26 cellular contexts compared by ENCODE assay signal in the genomic region with DNA sequence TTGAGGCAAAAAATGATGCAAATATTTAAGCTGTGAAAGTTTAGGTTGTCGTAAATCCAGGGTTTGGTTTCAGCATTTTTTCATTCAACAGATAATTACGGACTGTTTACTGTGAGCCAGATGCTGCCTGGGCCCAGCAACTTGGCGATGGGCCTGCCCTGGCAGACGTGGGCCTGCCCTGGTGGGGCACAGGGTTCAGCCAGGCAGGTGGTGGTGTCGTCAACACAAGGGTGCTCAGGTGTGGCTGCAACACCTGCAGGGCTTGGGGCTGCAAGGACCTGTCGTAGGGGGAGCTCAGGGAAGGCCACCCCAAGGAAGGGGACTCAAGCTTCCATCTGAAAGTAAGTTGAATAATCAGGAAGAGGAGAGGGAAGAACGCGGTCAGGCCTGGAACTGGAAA. TPM values are rescaled to one million over a fixed set of nuclear protein-coding genes. Genes with fewer than 3 reads are reported as not detected.
A peak's percentile ranks its signal among the peaks of the same experiment; 100 is the strongest.
DNase-seq lines count a peak whose midpoint lies in the region; ATAC-seq and TF ChIP-seq lines count a peak whose summit lies in the region.
"Had no signal": no experiment of that assay in that cellular context is flagged by ENCODE, and none has a peak within 500 bp of the region (broad histone marks: within the 10 kb centered on the region; RNA-seq: fewer than 3 reads in every experiment).

No MANE protein-coding gene starts in this region.

- peaks cover 63% of the 10 kb centered on the region for H3K4me1 Mint-ChIP-seq in activated T-cell treated with anti-CD3 and anti-CD28 coated beads, Interleukin-2, amount 50 U/mL, for 24 hours (ENCODE audit: low read depth)
- H3K4me1 Mint-ChIP-seq in T-helper 17 cell (peaks cover 37% of the 10 kb centered on the region), neural progenitor cell (no peaks in the 10 kb centered on the region)
- H3K4me1 Mint-ChIP-seq: mesothelial cell of epicardium, WTC11 had no signal

- TF ChIP-seq EP300 in ovary (IDR thresholded peaks at IDR 0.05): no peak

- no peaks in the 10 kb centered on the region for H3K9me3 Mint-ChIP-seq in activated T-cell treated with anti-CD3 and anti-CD28 coated beads, Interleukin-2, amount 50 U/mL, for 24 hours
- H3K9me3 Mint-ChIP-seq in neural progenitor cell: no peaks in the 10 kb centered on the region
- H3K9me3 Mint-ChIP-seq: mesothelial cell of epicardium, WTC11 had no signal

- 62 to 78% (median 67%) methylated on average over 8 of the region's 8 CpGs for WGBS in ovary, 3 donors

- H3K27me3 ChIP-seq in neural progenitor cell (no peaks in the 10 kb centered on the region), ovary (no peaks in the 10 kb centered on the region)
- H3K27me3 ChIP-seq: body of pancreas, hepatocyte had no signal

- H3K4me3 ChIP-seq in neural progenitor cell: no peak overlapping the region
- no peak overlapping the region for H3K4me3 ChIP-seq in ovary
- H3K4me3 ChIP-seq: body of pancreas, hepatocyte had no signal

- H3K27me3 Mint-ChIP-seq in activated T-cell treated with anti-CD3 and anti-CD28 coated beads, Interleukin-2, amount 50 U/mL, for 24 hours: no peaks in the 10 kb centered on the region
- no peaks in the 10 kb centered on the region for H3K27me3 Mint-ChIP-seq in T-helper 17 cell
- peaks cover 3% of the 10 kb centered on the region for H3K27me3 Mint-ChIP-seq in neural progenitor cell (ENCODE audit: insufficient read depth, low read depth)
- H3K27me3 Mint-ChIP-seq: progenitor cell of endocrine pancreas had no signal

- ATAC-seq in T-helper 17 cell: no peak
- ATAC-seq in GM18511 (IDR thresholded peaks at IDR 0.05; ENCODE audit: unreplicated experiment): no peak
- ATAC-seq: activated CD8-positive, alpha-beta T cell treated with anti-CD3 and anti-CD28 coated beads, Interleukin-2, amount 10 ng/mL, durations not matched to agents 7 days and 5 days; body of pancreas; esophagus mucosa; left ventricle myocardium superior; WTC11 had no signal

- intact Hi-C loops in ovary (cut with DNase I): no loop called here

- H3K36me3 Mint-ChIP-seq in activated T-cell treated with anti-CD3 and anti-CD28 coated beads, Interleukin-2, amount 50 U/mL, for 24 hours (ENCODE audit: low read depth): peaks cover 96% of the 10 kb centered on the region
- H3K36me3 Mint-ChIP-seq in T-helper 17 cell (ENCODE audit: low read depth): peaks cover 12% of the 10 kb centered on the region
- H3K36me3 Mint-ChIP-seq in neural progenitor cell: peaks cover 34% of the 10 kb centered on the region

- peak overlapping the region; percentile 70 for H3K27ac Mint-ChIP-seq in activated T-cell treated with anti-CD3 and anti-CD28 coated beads, Interleukin-2, amount 50 U/mL, for 24 hours
- H3K27ac Mint-ChIP-seq in T-helper 17 cell: peak overlapping the region; percentile 65
- no peak overlapping the region for H3K27ac Mint-ChIP-seq in neural progenitor cell
- H3K27ac Mint-ChIP-seq: mesothelial cell of epicardium had no signal

- H3K9ac ChIP-seq in neural progenitor cell: peak overlapping the region; percentile 1

- H3F3A ChIP-seq in neural progenitor cell (ENCODE audit: low read depth): no peaks in the 10 kb centered on the region

- H4K20me1 ChIP-seq in neural progenitor cell (ENCODE audit: low read depth): peaks cover 58% of the 10 kb centered on the region

- no peak for TF ChIP-seq POLR2A in ovary (IDR thresholded peaks at IDR 0.05)

- H3K27ac ChIP-seq in neural progenitor cell (no peak overlapping the region), ovary (no peak overlapping the region)
- H3K27ac ChIP-seq: body of pancreas, hepatocyte had no signal

- no peaks in the 10 kb centered on the region for H3K4me1 ChIP-seq in neural progenitor cell
- H3K4me1 ChIP-seq in ovary (ENCODE audit: insufficient read depth): no peaks in the 10 kb centered on the region
- H3K4me1 ChIP-seq: body of pancreas had no signal

- no peak for DNase-seq in activated T-cell treated with anti-CD3 and anti-CD28 coated beads, Interleukin-2, amount 50 U/mL, for 24 hours
- DNase-seq in activated T-cell treated with anti-CD3 and anti-CD28 coated beads, Interleukin-2, amount 50 U/mL, for 1 hour: no peak
- peak; percentile 80 for DNase-seq in DMS 273 (lab: John Stamatoyannopoulos, UW; ENCODE audit: unreplicated experiment)
- DNase-seq in T-helper 17 cell: no peak
- no peak for DNase-seq in neural progenitor cell (ENCODE audit: low spot score)
- no peak for DNase-seq in ovary
- no peak for DNase-seq in amniotic stem cell (lab: John Stamatoyannopoulos, UW)
- DNase-seq: activated CD8-positive, alpha-beta T cell treated with anti-CD3 and anti-CD28 coated beads, Interleukin-2, amount 10 ng/mL, durations not matched to agents 7 days and 5 days; body of pancreas; DMS53; effector CD8-positive, alpha-beta T cell; foreskin melanocyte; KG1; left ventricle myocardium superior; MV-4-11; NCI-H2029; NCI-H510A; RPMI8226 had no signal

- H3K4me2 ChIP-seq in neural progenitor cell: no peak overlapping the region
- H3K4me2 ChIP-seq: hepatocyte had no signal

- H3K79me2 ChIP-seq in neural progenitor cell (ENCODE audit: low read depth): peaks cover 55% of the 10 kb centered on the region

- H3K36me3 ChIP-seq in neural progenitor cell: no peaks in the 10 kb centered on the region
- no peaks in the 10 kb centered on the region for H3K36me3 ChIP-seq in ovary

- H2AFZ ChIP-seq in neural progenitor cell (replicated peaks): no peak overlapping the region
- H2AFZ ChIP-seq: hepatocyte had no signal

- TF ChIP-seq CTCF in neural progenitor cell (IDR thresholded peaks at IDR 0.05): no peak
- no peak for TF ChIP-seq CTCF in ovary (IDR thresholded peaks at IDR 0.05)

- no peaks in the 10 kb centered on the region for H3K9me3 ChIP-seq in T-helper 17 cell (ENCODE audit: control insufficient read depth, low read length, poor library complexity, severe bottlenecking)
- H3K9me3 ChIP-seq in neural progenitor cell (ENCODE audit: low read depth): no peaks in the 10 kb centered on the region
- H3K9me3 ChIP-seq in ovary: no peaks in the 10 kb centered on the region
- H3K9me3 ChIP-seq: body of pancreas had no signal

- no peak overlapping the region for H3K4me3 Mint-ChIP-seq in activated T-cell treated with anti-CD3 and anti-CD28 coated beads, Interleukin-2, amount 50 U/mL, for 24 hours
- H3K4me3 Mint-ChIP-seq in T-helper 17 cell (no peak overlapping the region), neural progenitor cell (no peak overlapping the region)
- H3K4me3 Mint-ChIP-seq: activated CD8-positive, alpha-beta T cell treated with anti-CD3 and anti-CD28 coated beads, Interleukin-2, amount 10 ng/mL, durations not matched to agents 7 days and 5 days; mesothelial cell of epicardium; WTC11 had no signal

RNA-seq across cellular contexts. Expression of gene ZC3H18, which starts 15.1 kb away (rescaled TPM):
- total RNA-seq in T-helper 17 cell (100 to 1,000 TPM; 100 to 141 TPM), neural progenitor cell (ENCODE audit: low replicate concordance) (24.2 and 38.6 TPM in 2 replicates), ovary (10 to 100 TPM; 16.0 to 40.4 (median 36.5) TPM)
- polyA plus RNA-seq in ovary: 10 to 100 TPM; 17.1 to 25.3 TPM

RNA-seq across cellular contexts. Expression of gene IL17C, which starts 53.1 kb away (rescaled TPM):
- total RNA-seq in T-helper 17 cell (under 1 TPM; 0.65 to 0.86 TPM), neural progenitor cell (ENCODE audit: low replicate concordance) (not detected in 2 replicates), ovary (not detected)
- not detected for polyA plus RNA-seq in ovary
- total RNA-seq: body of pancreas, esophagus mucosa, hepatocyte, left ventricle myocardium superior, mesothelial cell of epicardium had no signal
- polyA plus RNA-seq: AG04450, neural cell had no signal
